Comparison of ENCODE assay signal across 20 cellular contexts in genomic region chr17:9755083-9755482, GRCh38. TPM values are rescaled to one million over a fixed set of nuclear protein-coding genes. Genes with fewer than 3 reads are reported as not detected.
DNase-seq lines count a peak whose midpoint lies in the region; ATAC-seq, FAIRE-seq and TF ChIP-seq lines count a peak whose summit lies in the region.
"Had no signal": no experiment of that assay in that cellular context is flagged by ENCODE, and none has a peak within 500 bp of the region (broad histone marks: within the 10 kb centered on the region; RNA-seq: fewer than 3 reads in every experiment).

No MANE protein-coding gene starts in this region.

- H3K27ac ChIP-seq in HEK293 (ENCODE audit: extremely low read depth, low read depth, low read length) (no peak overlapping the region), PC-3 (ENCODE audit: low read length) (no peak overlapping the region), kidney (ENCODE audit: low read depth in 2 of 2, low read length in 2 of 2) (peak overlapping the region; percentile 39 to 59)
- H3K27ac ChIP-seq: C4-2B, KMS-11, Peyer's patch had no signal

- TF ChIP-seq CTCF in AG10803 (conservative IDR thresholded peaks at IDR 0.05; ENCODE audit: low read length), result no peak
- TF ChIP-seq CTCF in HEK293 (tag by site-specific recombination; IDR thresholded peaks at IDR 0.05), result no peak
- no peak for TF ChIP-seq CTCF in PC-3 (conservative IDR thresholded peaks at IDR 0.05; ENCODE audit: low read depth, low read length)
- TF ChIP-seq CTCF in kidney (IDR thresholded peaks at IDR 0.05; ENCODE audit: borderline replicate concordance, extremely low read depth, insufficient read depth), result no peak
- no peak for TF ChIP-seq CTCF in Calu3 (IDR thresholded peaks at IDR 0.05; ENCODE audit: unreplicated experiment)

- H3K27me3 Mint-ChIP-seq in Calu3 (ENCODE audit: unreplicated experiment), result peaks cover 27% of the 10 kb centered on the region

- FAIRE-seq in kidney (lab: Jason Lieb, UNC), result no peak

- CTCF ChIA-PET in HEK293 (lab: Yijun Ruan, JAX) (interaction anchor here (0.7 to 1.6 kb wide), 4 partner anchors 13 to 874 kb away, joined by 3 to 6 read pairs (median 4); no protein-coding TSS in a partner anchor), PC-3 (lab: Charles Lee) (no interaction called here), Calu3 (lab: Charles Lee) (no interaction called here)

- H3F3A ChIP-seq in PC-3 (ENCODE audit: low read length, unreplicated experiment), result no peaks in the 10 kb centered on the region

- H4K20me1 ChIP-seq in PC-3 (ENCODE audit: low read length), result no peaks in the 10 kb centered on the region

- ATAC-seq in PC-3 (peak; percentile 51; the same call in 1 of the 2 replicates), GM18517 (IDR thresholded peaks at IDR 0.05; ENCODE audit: unreplicated experiment) (no peak)
- ATAC-seq: T-cell had no signal

- H2AFZ ChIP-seq in PC-3 (ENCODE audit: low read length), result no peak overlapping the region

- H3K4me1 Mint-ChIP-seq in Calu3 (ENCODE audit: low read depth, unreplicated experiment), result no peaks in the 10 kb centered on the region
- H3K4me1 Mint-ChIP-seq: H9, T-cell had no signal

- no peaks in the 10 kb centered on the region for H3K79me2 ChIP-seq in PC-3 (ENCODE audit: low read length)

- DNase-seq in AG10803 (ENCODE audit: low read depth) (peak; percentile 2), PC-3 (peak; percentile 17), kidney (no peak), Calu3 (no peak)
- DNase-seq in activated CD8-positive, alpha-beta memory T cell treated with anti-CD3 and anti-CD28 coated beads for 24 hours, result no peak
- DNase-seq: DMS153, H9, NCI-H1105 treated with DMSO at 0.1 percent for 48 hours, NCI-H1694 treated with DMSO at 0.1 percent for 48 hours, NCI-H446, NCI-H748 treated with DMSO at 0.1 percent for 48 hours, Peyer's patch, SHP77, SK-N-SH, T-cell had no signal

- BruUV-seq in PC-3 (replicated peaks; lab: Mats Ljungman, UMichigan) (no TSS peak), Calu3 (replicated peaks; lab: Mats Ljungman, UMichigan) (no TSS peak)

- POLR2A ChIA-PET in HEK293 (lab: Yijun Ruan, JAX) (no interaction called here), PC-3 (lab: Charles Lee; ENCODE audit: unreplicated experiment) (no interaction called here)

- no peak overlapping the region for H3K4me2 ChIP-seq in PC-3 (ENCODE audit: low read length)
- H3K4me2 ChIP-seq: KMS-11, SK-N-SH had no signal

- H3K36me3 ChIP-seq in HEK293 (ENCODE audit: control insufficient read depth in 2 of 2, insufficient read depth in 1 of 2, low read length in 2 of 2), result no peaks in the 10 kb centered on the region
- no peaks in the 10 kb centered on the region for H3K36me3 ChIP-seq in PC-3 (ENCODE audit: low read depth, low read length)
- H3K36me3 ChIP-seq in kidney (ENCODE audit: control insufficient read depth in 1 of 2, insufficient read depth in 2 of 2, low read length in 2 of 2), result no peaks in the 10 kb centered on the region
- H3K36me3 ChIP-seq: Peyer's patch had no signal

- H3K9ac ChIP-seq in PC-3 (ENCODE audit: low read length) (no peak overlapping the region), kidney (ENCODE audit: low read length in 2 of 2) (no peak overlapping the region)
- H3K9ac ChIP-seq: KMS-11, SK-N-SH had no signal

- H3K9me3 ChIP-seq in HEK293 (ENCODE audit: control insufficient read depth, insufficient read depth, low read depth, low read length) (no peaks in the 10 kb centered on the region), PC-3 (ENCODE audit: low read length) (no peaks in the 10 kb centered on the region), kidney (ENCODE audit: control insufficient read depth in 1 of 2, low read length in 2 of 2) (peaks cover 0 to 12% of the 10 kb centered on the region in 2 donors)
- H3K9me3 ChIP-seq: Peyer's patch, SK-N-SH had no signal

- intact Hi-C loops in PC-3 (cut with micrococcal nuclease), result no loop called here
- intact Hi-C loops in kidney (cut with DNase I), result no loop called here
- intact Hi-C loops in Calu3 (cut with micrococcal nuclease; ENCODE audit: unreplicated experiment), result no loop called here

- H3K27me3 ChIP-seq in PC-3 (ENCODE audit: low read length), result peaks cover 19% of the 10 kb centered on the region
- H3K27me3 ChIP-seq: Peyer's patch had no signal

- H3K4me3 ChIP-seq in AG10803 (ENCODE audit: low read length) (no peak overlapping the region), HEK293 (ENCODE audit: low read depth, low read length) (no peak overlapping the region), PC-3 (ENCODE audit: low read length) (no peak overlapping the region), kidney (ENCODE audit: low read length in 2 of 2) (peak overlapping the region; percentile 2 to 22)
- H3K4me3 ChIP-seq: Peyer's patch had no signal

- no peaks in the 10 kb centered on the region for H3K9me2 ChIP-seq in PC-3 (replicated peaks; ENCODE audit: low read length)
- H3K9me2 ChIP-seq: SK-N-SH had no signal

- H3K4me3 Mint-ChIP-seq in Calu3 (ENCODE audit: low read depth, unreplicated experiment), result no peak overlapping the region
- H3K4me3 Mint-ChIP-seq: H9, T-cell had no signal

- H3K4me1 ChIP-seq in HEK293 (ENCODE audit: control insufficient read depth, insufficient read depth, low read length) (no peaks in the 10 kb centered on the region), PC-3 (ENCODE audit: insufficient read depth, low read length) (no peaks in the 10 kb centered on the region), kidney (ENCODE audit: control insufficient read depth in 1 of 2, insufficient read depth in 1 of 2, low read depth in 1 of 2, low read length in 2 of 2) (peaks cover 0 to 2% of the 10 kb centered on the region in 2 donors)
- H3K4me1 ChIP-seq: Peyer's patch had no signal

- no peaks in the 10 kb centered on the region for H3K36me3 Mint-ChIP-seq in Calu3 (ENCODE audit: insufficient read depth, unreplicated experiment)
- H3K36me3 Mint-ChIP-seq: T-cell had no signal

- H3K27ac Mint-ChIP-seq in Calu3 (ENCODE audit: unreplicated experiment), result no peak overlapping the region
- H3K27ac Mint-ChIP-seq: H9, T-cell had no signal

- no peaks in the 10 kb centered on the region for H3K9me3 Mint-ChIP-seq in Calu3 (ENCODE audit: low read depth, unreplicated experiment)
- H3K9me3 Mint-ChIP-seq: T-cell had no signal

TF ChIP-seq in HEK293, 187 proteins besides CTCF, POLR2A, EP300 and RAD21:
- TF ChIP-seq TCF7L2 (IDR thresholded peaks at IDR 0.05; ENCODE audit: borderline replicate concordance, low read depth, low read length) (no peak), GLI2 (tag by site-specific recombination; IDR thresholded peaks at IDR 0.05; ENCODE audit: borderline replicate concordance, low read depth) (no peak), SETDB1 (IDR thresholded peaks at IDR 0.05; ENCODE audit: insufficient read length, low read length) (peak; percentile 48), ZNF548 (tag by site-specific recombination; IDR thresholded peaks at IDR 0.05) (0 out of 2 replicates have a peak, but pooled peaks have one; percentile 49)

RNA-seq across cellular contexts. Expression of gene DHRS7C, which starts 36.3 kb away (rescaled TPM):
- not detected in 2 replicates for total RNA-seq in PC-3 (2014; rRNA removed)
- not detected for total RNA-seq in kidney
- not detected for polyA plus RNA-seq in kidney (ENCODE audit: insufficient read depth, low read depth, low replicate concordance)
- not detected in 2 replicates for total RNA-seq in Calu3 (2022)
- total RNA-seq: A673, H9, Peyer's patch, T-cell had no signal
- polyA plus RNA-seq: SK-N-SH had no signal

Comparison
In these comparisons a context has a peak if more than half of its experiments do, and no peak if none do; other contexts are left out.
1. DNase-seq: peak in AG10803 (single experiment) and PC-3 (single experiment); none in kidney (single experiment), activated CD8-positive, alpha-beta memory T cell treated with anti-CD3 and anti-CD28 coated beads for 24 hours (single experiment) and Calu3 (single experiment).
2. H3K4me3 ChIP-seq: peak in kidney (2 of 2); none in AG10803 (single experiment), HEK293 (single experiment) and PC-3 (single experiment).
3. H3K27ac ChIP-seq: peak in kidney (2 of 2); none in HEK293 (single experiment) and PC-3 (single experiment).